8 cellular contexts compared by ENCODE assay signal in the genomic region with DNA sequence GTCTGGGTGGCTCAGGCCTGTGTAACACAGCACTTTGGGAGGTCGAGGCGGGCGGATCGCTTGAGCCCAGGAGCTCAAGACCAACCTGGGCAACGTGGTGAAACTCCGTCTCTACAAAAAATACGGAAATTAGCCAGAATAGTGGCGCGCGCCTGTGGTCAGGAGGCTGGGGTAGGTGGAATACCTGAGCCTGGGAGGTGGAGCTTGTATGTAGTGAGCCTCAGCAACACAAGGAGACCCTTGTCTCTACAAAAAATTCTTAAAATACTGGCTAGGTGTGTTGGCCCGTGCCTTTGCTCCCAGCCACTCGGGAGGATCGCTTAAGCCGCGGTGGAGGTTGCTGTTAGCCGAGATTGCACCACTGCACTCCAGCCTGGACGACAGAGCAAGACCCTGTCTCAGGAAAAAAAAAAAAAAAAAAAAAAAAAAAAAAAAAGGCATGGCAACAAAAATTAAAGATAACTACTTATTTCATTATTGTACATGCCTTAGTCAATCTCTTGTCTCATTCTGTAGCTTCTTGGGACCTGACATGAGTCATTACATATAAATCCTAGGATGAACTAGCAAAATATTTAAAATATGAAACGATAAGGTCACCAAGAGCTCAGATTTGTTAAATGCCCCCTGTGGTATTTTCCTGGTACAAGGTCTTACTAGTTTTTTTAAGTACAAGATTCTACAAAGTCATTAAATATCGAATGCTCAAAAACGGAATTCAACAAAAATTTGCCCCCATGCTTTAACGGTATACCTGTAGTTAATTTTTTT. TPM values are rescaled to one million over a fixed set of nuclear protein-coding genes. Genes with fewer than 3 reads are reported as not detected.
DNase-seq lines count a peak whose midpoint lies in the region; ATAC-seq and TF ChIP-seq lines count a peak whose summit lies in the region.

No MANE protein-coding gene starts in this region.

- whole genome bisulfite sequencing in sigmoid colon, 2 donors, result 2 to 3% methylated on average over 21 of the region's 21 CpGs

- DNase-seq in GM12865 (ENCODE audit: low read depth) (peak; percentile 80), foreskin fibroblast (peak in 1 of 2 donors; percentile 34), sigmoid colon (no peak), OCI-M2 (lab: John Stamatoyannopoulos, UW; ENCODE audit: unreplicated experiment) (no peak), putamen (ENCODE audit: low spot score) (no peak)
- peak; percentile 28 for DNase-seq in activated CD8-positive, alpha-beta memory T cell treated with anti-CD3 and anti-CD28 coated beads, Interleukin-2, amount 50 U/mL, for 24 hours (ENCODE audit: extremely low read depth)

- H3K4me2 ChIP-seq in KMS-11, result peak overlapping the region; percentile 82

- H3K36me3 ChIP-seq in KMS-11 (ENCODE audit: insufficient read depth) (peaks cover 14% of the 10 kb centered on the region; the same call in 1 of the 2 replicates), sigmoid colon (peaks cover 16 to 49% (median 26%) of the 10 kb centered on the region in 4 donors)

- TF ChIP-seq EP300 in sigmoid colon (IDR thresholded peaks at IDR 0.05), result no peak

- H3K27ac ChIP-seq in KMS-11 (peak overlapping the region; percentile 96), sigmoid colon (peak overlapping the region; percentile 89 to 96 (median 93))

- intact Hi-C loops in sigmoid colon (cut with DNase I), result loop anchor here (2.0 to 10.0 kb wide), 5 partner anchors 45 to 752 kb away; partner anchors contain the start of genes ANKRD49, CEP295, MED17 and MRE11

- peak overlapping the region; percentile 99 for H3K9ac ChIP-seq in KMS-11

- TF ChIP-seq POLR2A in sigmoid colon (IDR thresholded peaks at IDR 0.05), result no peak

- H3K4me3 ChIP-seq in GM12865 (ENCODE audit: low read depth, low read length) (peak overlapping the region; percentile 91), KMS-11 (IDR thresholded peaks at IDR 0.05; ENCODE audit: insufficient read depth, low read depth, low read length) (no peak overlapping the region), foreskin fibroblast (ENCODE audit: low read depth in 1 of 2, low read length in 2 of 2) (peak overlapping the region; percentile 89 to 96), sigmoid colon (peak overlapping the region; percentile 62 to 90 (median 78))

- H3K79me2 ChIP-seq in KMS-11 (ENCODE audit: insufficient read depth, low read depth), result peaks cover 66% of the 10 kb centered on the region

- H3K4me1 ChIP-seq in KMS-11 (ENCODE audit: low read depth, poor library complexity, severe bottlenecking) (peaks cover 32% of the 10 kb centered on the region), sigmoid colon (peaks cover 0 to 52% (median 46%) of the 10 kb centered on the region in 4 donors)

- no peak overlapping the region for H2AFZ ChIP-seq in KMS-11 (ENCODE audit: low read depth)

- H3K27me3 ChIP-seq in KMS-11 (ENCODE audit: insufficient read depth, low read depth) (no peaks in the 10 kb centered on the region), sigmoid colon (no peaks in the 10 kb centered on the region)

- peaks cover 22% of the 10 kb centered on the region for H4K20me1 ChIP-seq in KMS-11 (ENCODE audit: insufficient read depth)

- H3K9me3 ChIP-seq in sigmoid colon, result no peaks in the 10 kb centered on the region

- no peak for TF ChIP-seq CTCF in GM12865 (IDR thresholded peaks at IDR 0.05; ENCODE audit: insufficient read depth, low read depth, low read length, missing control alignments)
- TF ChIP-seq CTCF in KMS-11 (conservative IDR thresholded peaks at IDR 0.05; ENCODE audit: low read depth, low read length), result no peak
- TF ChIP-seq CTCF in foreskin fibroblast (IDR thresholded peaks at IDR 0.05; ENCODE audit: low read depth, low read length), result no peak
- TF ChIP-seq CTCF in sigmoid colon (IDR thresholded peaks at IDR 0.05), result no peak

- no peak for ATAC-seq in GM19467 (IDR thresholded peaks at IDR 0.05; ENCODE audit: unreplicated experiment)

RNA-seq across cellular contexts. Expression of gene TAF1D, which starts 1.1 kb away (rescaled TPM):
- 100 to 1,000 TPM in 1 of 4 donors, 10 to 100 TPM in 3; 89.2 to 111 (median 94.4) TPM for total RNA-seq in sigmoid colon
- polyA plus RNA-seq in sigmoid colon, result 10 to 100 TPM; 22.4 to 87.3 (median 68.5) TPM

RNA-seq across cellular contexts. Expression of gene C11orf54, which starts 1.3 kb away (rescaled TPM):
- 10 to 100 TPM; 34.9 to 56.0 (median 45.2) TPM for total RNA-seq in sigmoid colon
- polyA plus RNA-seq in sigmoid colon, result 10 to 100 TPM; 23.7 to 82.8 (median 43.8) TPM

RNA-seq across cellular contexts. Expression of gene MED17, which starts 43.9 kb away (rescaled TPM):
- 10 to 100 TPM; 19.9 to 28.9 (median 23.9) TPM for total RNA-seq in sigmoid colon
- 10 to 100 TPM in 1 of 3 donors, 1 to 10 TPM in 2; 7.2 to 12.8 (median 9.7) TPM for polyA plus RNA-seq in sigmoid colon

Comparison
In these comparisons a context has a peak if more than half of its experiments do, and no peak if none do; other contexts are left out.
1. DNase-seq: peak in GM12865 (single experiment) and activated CD8-positive, alpha-beta memory T cell treated with anti-CD3 and anti-CD28 coated beads, Interleukin-2, amount 50 U/mL, for 24 hours (single experiment); none in sigmoid colon (single experiment), OCI-M2 (single experiment) and putamen (single experiment).